Comparison of ENCODE assay signal across 8 cellular contexts in the genomic region with DNA sequence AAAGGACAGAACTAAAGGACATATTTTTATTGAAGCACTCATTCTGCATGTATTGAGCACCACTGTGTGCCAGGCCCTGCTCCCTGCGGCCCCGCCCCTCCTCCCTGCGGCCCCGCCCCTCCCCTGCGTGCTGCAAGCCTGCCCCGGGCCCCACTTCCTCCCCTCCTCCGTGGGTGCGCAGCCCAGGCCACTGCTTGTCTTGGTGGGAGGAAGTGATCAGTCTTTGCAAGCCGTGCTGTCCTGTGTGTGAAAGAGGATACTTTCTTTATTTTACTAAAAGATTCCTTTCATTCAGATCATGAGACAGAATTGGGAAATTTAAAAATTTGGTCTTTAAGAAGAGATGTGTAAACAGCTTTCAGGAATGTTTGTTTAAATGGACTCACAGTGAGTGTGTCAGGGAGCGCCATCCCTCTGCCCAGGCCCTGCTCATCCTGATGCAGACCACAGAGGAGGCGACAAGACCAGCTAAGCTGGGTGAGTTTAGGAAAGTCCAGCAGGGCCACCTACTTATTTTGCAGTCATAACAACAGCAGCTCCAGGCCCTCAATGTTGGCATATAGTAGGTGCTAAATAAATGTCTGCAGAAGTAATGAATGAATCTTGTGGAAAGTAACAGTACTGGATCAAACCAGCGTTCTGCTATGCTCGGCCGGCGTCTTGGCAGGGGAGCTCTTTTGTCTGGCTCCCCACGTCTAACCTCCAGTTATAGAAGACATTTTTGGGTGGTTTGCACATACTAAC.
DNase-seq lines count a peak whose midpoint lies in the region; ATAC-seq, FAIRE-seq and TF ChIP-seq lines count a peak whose summit lies in the region.

No MANE protein-coding gene starts in this region.

- H3K9me3 ChIP-seq in small intestine (ENCODE audit: control insufficient read depth, low read depth), result no peaks in the 10 kb centered on the region

- FAIRE-seq in small intestine (lab: Jason Lieb, UNC), result no peak
- no peak for FAIRE-seq in frontal cortex (lab: Jason Lieb, UNC)
- FAIRE-seq in H54 (lab: Jason Lieb, UNC), result no peak

- in situ Hi-C loops in brain microvascular endothelial cell (cut with HindIII; ENCODE audit: low pct_ligation_motif_present, low sequenced_read_pairs), result no loop called here

- no peak for TF ChIP-seq POLR2A in H54 (IDR thresholded peaks at IDR 0.05; ENCODE audit: low read depth, low read length)

- DNase-seq in CD1c-positive myeloid dendritic cell (ENCODE audit: extremely low spot score), result peak; percentile 78
- DNase-seq in UCSD-AML1 (lab: John Stamatoyannopoulos, UW; ENCODE audit: unreplicated experiment), result peak; percentile 65
- DNase-seq in brain microvascular endothelial cell, result no peak
- peak; percentile 36 for DNase-seq in small intestine
- DNase-seq in frontal cortex (ENCODE audit: low spot score in 2 of 2), result no peak
- no peak for DNase-seq in RKO (ENCODE audit: low spot score)
- no peak for DNase-seq in H54 (ENCODE audit: insufficient read length, low spot score)

- TF ChIP-seq CTCF in brain microvascular endothelial cell (IDR thresholded peaks at IDR 0.05; ENCODE audit: low read depth, low read length, missing control alignments), result no peak

- WGBS in small intestine, 3 donors, result 54 to 61% (median 58%) methylated on average over 16 of the region's 16 CpGs

- no peak for ATAC-seq in HG02678 (IDR thresholded peaks at IDR 0.05; ENCODE audit: unreplicated experiment)

- no peaks in the 10 kb centered on the region for H3K36me3 ChIP-seq in brain microvascular endothelial cell (replicated peaks)
- no peaks in the 10 kb centered on the region for H3K36me3 ChIP-seq in small intestine (ENCODE audit: control insufficient read depth in 2 of 2, insufficient read depth in 2 of 2, low read length in 2 of 2)

- H3K27ac ChIP-seq in brain microvascular endothelial cell (peak overlapping the region; percentile 48), small intestine (ENCODE audit: low read depth in 1 of 2, low read length in 1 of 2) (peak overlapping the region in 1 of 2 donors; percentile 17)

- H3K4me3 ChIP-seq in brain microvascular endothelial cell (ENCODE audit: low read depth, low read length) (no peak overlapping the region), small intestine (ENCODE audit: low read depth in 1 of 2, low read length in 2 of 2) (no peak overlapping the region)

- H3K4me1 ChIP-seq in small intestine (ENCODE audit: control insufficient read depth in 2 of 2, insufficient read depth in 1 of 2, low read depth in 1 of 2, low read length in 1 of 2), result peaks cover 0 to 3% of the 10 kb centered on the region in 2 donors

- H3K27me3 ChIP-seq in brain microvascular endothelial cell (replicated peaks) (no peaks in the 10 kb centered on the region), small intestine (ENCODE audit: control insufficient read depth in 2 of 2, insufficient read depth in 2 of 2, low read length in 2 of 2) (no peaks in the 10 kb centered on the region)

Comparison
In these comparisons a context has a peak if more than half of its experiments do, and no peak if none do; other contexts are left out.
1. DNase-seq: peak in CD1c-positive myeloid dendritic cell (single experiment), UCSD-AML1 (single experiment) and small intestine (single experiment); none in brain microvascular endothelial cell (single experiment), frontal cortex (0 of 2), RKO (single experiment) and H54 (single experiment).